9 cellular contexts compared by ENCODE assay signal in genomic region chr14:44963775-44964380, GRCh38. TPM values are rescaled to one million over a fixed set of nuclear protein-coding genes. Genes with fewer than 3 reads are reported as not detected.
DNase-seq lines count a peak whose midpoint lies in the region; ATAC-seq, FAIRE-seq and TF ChIP-seq lines count a peak whose summit lies in the region.
"Had no signal": no experiment of that assay in that cellular context is flagged by ENCODE, and none has a peak within 500 bp of the region (broad histone marks: within the 10 kb centered on the region; RNA-seq: fewer than 3 reads in every experiment).

No MANE protein-coding gene starts in this region.

- H3K9me3 ChIP-seq in mammary epithelial cell (replicated peaks; ENCODE audit: insufficient read depth, low read length) = no peaks in the 10 kb centered on the region
- H3K9me3 ChIP-seq in lung (ENCODE audit: control insufficient read depth in 2 of 2, insufficient read depth in 1 of 2, low read length in 1 of 2) = no peaks in the 10 kb centered on the region
- H3K9me3 ChIP-seq: neutrophil had no signal

- DNase-seq in C1 segment of cervical spinal cord (lab: John Stamatoyannopoulos, UW) (peak in 8 of 14 donors; percentile 6 to 43 (median 10)), HK-2 (ENCODE audit: unreplicated experiment) (peak; percentile 17), mammary epithelial cell (peak; percentile 17), lung (ENCODE audit: low spot score) (no peak), HTR-8/SVneo (ENCODE audit: insufficient read length, low spot score) (no peak), NCI-H2081 treated with DMSO at 0.1 percent for 48 hours (lab: John Stamatoyannopoulos, UW) (no peak)

- peak overlapping the region; percentile 95 for H3K4me2 ChIP-seq in mammary epithelial cell (ENCODE audit: insufficient read depth, low read depth, low read length)

- intact Hi-C loops in mammary epithelial cell (cut with micrococcal nuclease) = loop anchor here (2.0 to 5.0 kb wide), 2 partner anchors 67 to 121 kb away; partner anchors contain the start of gene PRPF39

- 9% methylated on average over 7 of the region's 7 CpGs for WGBS in mammary epithelial cell (ENCODE audit: low coverage, missing lambda C conversion rate)
- 30% methylated on average over 7 of the region's 7 CpGs for WGBS in lung, 2 donors

- H3K4me1 ChIP-seq in mammary epithelial cell (ENCODE audit: insufficient read depth, low read length) (peaks cover 6% of the 10 kb centered on the region), lung (ENCODE audit: control insufficient read depth in 2 of 2, insufficient read depth in 2 of 2, low read length in 2 of 2) (peaks cover 8 to 25% of the 10 kb centered on the region in 2 donors)

- H3K4me3 ChIP-seq in mammary epithelial cell (replicated peaks in 1 of 3; ENCODE audit: insufficient read depth in 1 of 3, low read depth in 2 of 3, low read length in 3 of 3) (peak overlapping the region; percentile 71 to 98 (median 95)), lung (peak overlapping the region; percentile 44)

- no peak overlapping the region for H3K27ac ChIP-seq in mammary epithelial cell (ENCODE audit: insufficient read depth, low read depth, low read length)
- peak overlapping the region in 1 of 2 donors; percentile 24 for H3K27ac ChIP-seq in lung (ENCODE audit: low read depth in 1 of 2, low read length in 1 of 2)
- H3K27ac ChIP-seq: neutrophil had no signal

- CTCF ChIA-PET in mammary epithelial cell (lab: Charles Lee; ENCODE audit: low non-redundant PET) = no interaction called here

- no peaks in the 10 kb centered on the region for H4K20me1 ChIP-seq in mammary epithelial cell (ENCODE audit: insufficient read depth, low read length)

- no peaks in the 10 kb centered on the region for H3K36me3 ChIP-seq in mammary epithelial cell (ENCODE audit: insufficient read depth, low read length)
- H3K36me3 ChIP-seq in lung (ENCODE audit: control insufficient read depth in 2 of 2, insufficient read depth in 2 of 2, low read length in 2 of 2) = no peaks in the 10 kb centered on the region
- H3K36me3 ChIP-seq: neutrophil had no signal

- TSS peak; percentile 17 for BruUV-seq in mammary epithelial cell (replicated peaks; lab: Mats Ljungman, UMichigan)

- H3K27me3 ChIP-seq in mammary epithelial cell (ENCODE audit: insufficient read depth, low read length) = no peaks in the 10 kb centered on the region
- H3K27me3 ChIP-seq in lung (ENCODE audit: control insufficient read depth, insufficient read depth) = no peaks in the 10 kb centered on the region
- H3K27me3 ChIP-seq: neutrophil had no signal

- TF ChIP-seq CTCF in mammary epithelial cell (conservative IDR thresholded peaks at IDR 0.05 in 1 of 2, IDR thresholded peaks at IDR 0.05 in 1 of 2; ENCODE audit: extremely low read depth in 1 of 2, insufficient read depth in 1 of 2, low read depth in 1 of 2, low read length in 2 of 2) = no peak
- TF ChIP-seq CTCF in lung (IDR thresholded peaks at IDR 0.05; ENCODE audit: control extremely low read depth, extremely low read depth) = no peak

- no peak overlapping the region for H2AFZ ChIP-seq in mammary epithelial cell (ENCODE audit: low read depth, low read length)

- ATAC-seq in lung (ENCODE audit: insufficient read depth, low FRiP score) = no peak
- ATAC-seq in GM19035 (IDR thresholded peaks at IDR 0.05; ENCODE audit: unreplicated experiment) = no peak
- no peak for ATAC-seq in GM21447 (IDR thresholded peaks at IDR 0.05; ENCODE audit: unreplicated experiment)

- peak overlapping the region; percentile 23 for H3K9ac ChIP-seq in mammary epithelial cell (ENCODE audit: insufficient read depth, low read length)

- dilution Hi-C loops in mammary epithelial cell (cut with HindIII; ENCODE audit: low sequenced_read_pairs) = no loop called here

- in situ Hi-C loops in mammary epithelial cell (cut with MboI; ENCODE audit: low sequenced_read_pairs in 2 of 2) = no loop called here

- no peak for FAIRE-seq in HTR-8/SVneo (lab: Jason Lieb, UNC)

- H3K79me2 ChIP-seq in mammary epithelial cell (ENCODE audit: insufficient read depth, low read length) = peaks cover 92% of the 10 kb centered on the region

RNA-seq across cellular contexts. Expression of gene TOGARAM1, which starts 1.9 kb away (rescaled TPM):
- 10 to 100 TPM; 10.4 to 18.7 TPM for total RNA-seq in mammary epithelial cell
- 4.5 TPM for polyA plus RNA-seq in mammary epithelial cell
- 16.5 TPM for polyA minus RNA-seq in mammary epithelial cell
- 10 to 100 TPM; 18.0 to 52.0 TPM for total RNA-seq in lung
- 1 to 10 TPM; 4.2 to 4.7 TPM for polyA plus RNA-seq in lung

RNA-seq across cellular contexts. Expression of gene KLHL28, which starts 2.1 kb away (rescaled TPM):
- 10 to 100 TPM; 10.2 to 20.3 TPM for total RNA-seq in mammary epithelial cell
- polyA plus RNA-seq in mammary epithelial cell = 2.8 TPM
- polyA minus RNA-seq in mammary epithelial cell = 4.3 TPM
- total RNA-seq in lung = 10 to 100 TPM; 14.6 to 29.0 TPM
- polyA plus RNA-seq in lung = 1 to 10 TPM; 2.6 to 4.4 TPM

Comparison
In these comparisons a context has a peak if more than half of its experiments do, and no peak if none do; other contexts are left out.
1. DNase-seq: peak in C1 segment of cervical spinal cord (8 of 14), HK-2 (single experiment) and mammary epithelial cell (single experiment); none in lung (single experiment), HTR-8/SVneo (single experiment) and NCI-H2081 treated with DMSO at 0.1 percent for 48 hours (single experiment).